Comparison of ENCODE assay signal across 8 cellular contexts in the genomic region with DNA sequence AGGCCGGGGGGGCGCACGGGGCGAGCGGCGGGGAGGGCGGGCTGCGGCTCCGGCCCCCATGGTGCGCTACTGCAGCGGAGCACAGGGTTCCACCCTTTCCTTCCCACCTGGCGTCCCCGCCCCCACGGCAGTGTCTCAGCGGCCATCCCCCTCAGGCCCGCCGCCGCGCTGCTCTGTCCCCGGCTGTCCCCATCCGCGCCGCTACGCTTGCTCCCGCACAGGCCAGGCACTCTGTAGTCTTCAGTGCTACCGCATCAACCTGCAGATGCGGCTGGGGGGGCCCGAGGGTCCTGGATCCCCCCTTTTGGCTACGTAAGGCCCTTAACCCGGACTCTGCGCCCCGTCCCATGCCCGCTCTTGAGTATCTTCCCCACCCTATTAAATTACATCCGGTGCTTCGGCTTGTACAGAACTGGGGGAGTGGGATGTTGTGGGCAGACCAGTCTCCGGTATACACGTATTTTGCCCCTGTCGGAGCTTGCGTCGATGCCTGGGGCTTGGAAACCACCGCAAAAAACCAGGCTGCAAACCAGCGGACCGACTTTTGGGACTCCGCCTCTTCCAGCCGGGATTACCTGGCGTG. TPM values are rescaled to one million over a fixed set of nuclear protein-coding genes. Genes with fewer than 3 reads are reported as not detected.
A peak's percentile ranks its signal among the peaks of the same experiment; 100 is the strongest.
DNase-seq lines count a peak whose midpoint lies in the region; ATAC-seq and TF ChIP-seq lines count a peak whose summit lies in the region.

No MANE protein-coding gene starts in this region.

- TF ChIP-seq CTCF in CD4-positive, alpha-beta T cell (IDR thresholded peaks at IDR 0.05), result no peak
- TF ChIP-seq CTCF in right atrium auricular region (IDR thresholded peaks at IDR 0.05), result no peak

- CTCF ChIA-PET in CD4-positive, alpha-beta T cell (lab: Charles Lee), result interaction anchor here (0.9 to 6.2 kb wide), 5 partner anchors 14 to 75 kb away, joined by 3 to 61 read pairs (median 5); a partner anchor contains a TSS

- H3K4me1 Mint-ChIP-seq in CD4-positive, alpha-beta T cell (ENCODE audit: low read depth), result peaks cover 64% of the 10 kb centered on the region
- H3K4me1 Mint-ChIP-seq in activated naive CD8-positive, alpha-beta T cell (ENCODE audit: low read depth), result peaks cover 54% of the 10 kb centered on the region

- H3K9me3 Mint-ChIP-seq in CD4-positive, alpha-beta T cell, result no peaks in the 10 kb centered on the region
- H3K9me3 Mint-ChIP-seq in activated naive CD8-positive, alpha-beta T cell (ENCODE audit: low read depth), result no peaks in the 10 kb centered on the region

- intact Hi-C loops in CD4-positive, alpha-beta T cell (cut with DNase I, micrococcal nuclease), result loop anchor here (1.0 to 10.0 kb wide), 5 partner anchors 15 to 1223 kb away; a partner anchor contains a TSS

- peaks cover 32% of the 10 kb centered on the region for H3K36me3 Mint-ChIP-seq in CD4-positive, alpha-beta T cell (ENCODE audit: low read depth)
- H3K36me3 Mint-ChIP-seq in activated naive CD8-positive, alpha-beta T cell, result peaks cover 7% of the 10 kb centered on the region

- H3K27me3 ChIP-seq in CD4-positive, alpha-beta T cell (ENCODE audit: control insufficient read depth, insufficient read depth, low read length), result no peaks in the 10 kb centered on the region
- no peaks in the 10 kb centered on the region for H3K27me3 ChIP-seq in right atrium auricular region
- H3K27me3 ChIP-seq in skeletal muscle satellite cell (ENCODE audit: control insufficient read depth, insufficient read depth, low read length), result no peaks in the 10 kb centered on the region

- no peaks in the 10 kb centered on the region for H3K27me3 Mint-ChIP-seq in CD4-positive, alpha-beta T cell
- H3K27me3 Mint-ChIP-seq in activated naive CD8-positive, alpha-beta T cell, result no peaks in the 10 kb centered on the region

- H3K4me3 ChIP-seq in right atrium auricular region (peak overlapping the region; percentile 55 to 78), skeletal muscle satellite cell (ENCODE audit: low read length) (peak overlapping the region; percentile 67)

- no peaks in the 10 kb centered on the region for H3K9me3 ChIP-seq in CD4-positive, alpha-beta T cell (ENCODE audit: control insufficient read depth, low read length)
- H3K9me3 ChIP-seq in right atrium auricular region, result no peaks in the 10 kb centered on the region
- H3K9me3 ChIP-seq in skeletal muscle satellite cell (replicated peaks; ENCODE audit: low read length), result no peaks in the 10 kb centered on the region

- POLR2A ChIA-PET in CD4-positive, alpha-beta T cell (lab: Charles Lee), result interaction anchor here (0.9 to 6.5 kb wide), 29 partner anchors 13 to 1224 kb away, joined by 3 to 225 read pairs (median 5); a partner anchor contains a TSS

- peak overlapping the region; percentile 100 for H3K27ac ChIP-seq in CD4-positive, alpha-beta T cell (ENCODE audit: low read depth, low read length)
- peak overlapping the region; percentile 94 to 97 for H3K27ac ChIP-seq in right atrium auricular region

- DNase-seq in CD4-positive, alpha-beta T cell, result peak; percentile 66 to 83 (median 75)
- DNase-seq in SK-N-DZ (ENCODE audit: low spot score) (peak; percentile 76), right atrium auricular region (ENCODE audit: low spot score) (no peak), kidney glomerular epithelial cell (lab: John Stamatoyannopoulos, UW) (no peak)

- peak overlapping the region; percentile 77 for H3K9ac ChIP-seq in skeletal muscle satellite cell (ENCODE audit: low read depth, low read length)

- H3K27ac Mint-ChIP-seq in CD4-positive, alpha-beta T cell, result peak overlapping the region; percentile 98
- peak overlapping the region; percentile 98 for H3K27ac Mint-ChIP-seq in activated naive CD8-positive, alpha-beta T cell

- H3K4me2 ChIP-seq in skeletal muscle satellite cell (ENCODE audit: low read length), result peak overlapping the region; percentile 81

- peaks cover 0 to 41% of the 10 kb centered on the region in 2 donors for H3K4me1 ChIP-seq in right atrium auricular region
- H3K4me1 ChIP-seq in skeletal muscle satellite cell (ENCODE audit: control insufficient read depth, insufficient read depth, low read length), result peaks cover 25% of the 10 kb centered on the region

- peaks cover 16% of the 10 kb centered on the region for H3K36me3 ChIP-seq in right atrium auricular region
- H3K36me3 ChIP-seq in skeletal muscle satellite cell (ENCODE audit: insufficient read depth, low read length), result peaks cover 21% of the 10 kb centered on the region

- peak overlapping the region; percentile 95 for H3K4me3 Mint-ChIP-seq in CD4-positive, alpha-beta T cell
- H3K4me3 Mint-ChIP-seq in activated naive CD8-positive, alpha-beta T cell, result peak overlapping the region; percentile 98

- ATAC-seq in CD4-positive, alpha-beta T cell (ENCODE audit: poor library complexity), result peak; percentile 59
- ATAC-seq in GM19452 (IDR thresholded peaks at IDR 0.05; ENCODE audit: unreplicated experiment) (peak; percentile 28), HG03575 (IDR thresholded peaks at IDR 0.05; ENCODE audit: extremely low read depth, insufficient number of reproducible peaks, low FRiP score, unreplicated experiment) (peak; percentile 1)

RNA-seq across cellular contexts. Expression of a gene that starts 0.6 kb away (rescaled TPM):
- 10 to 100 TPM; 79.1 to 80.5 TPM for total RNA-seq in CD4-positive, alpha-beta T cell
- polyA plus RNA-seq in SK-N-DZ (2014; cell fraction: cytosol; rRNA removed), result 84.4 and 108 TPM in 2 replicates
- polyA plus RNA-seq in SK-N-DZ (2014; cell fraction: nucleus; rRNA removed), result 173 and 174 TPM in 2 replicates
- 10 to 100 TPM; 43.0 to 57.4 TPM for total RNA-seq in right atrium auricular region
- total RNA-seq in skeletal muscle satellite cell (2012; rRNA removed), result 17.0 and 18.6 TPM in 2 replicates

RNA-seq across cellular contexts. Expression of a gene that starts 2.8 kb away (rescaled TPM):
- 10 to 100 TPM; 41.3 to 41.8 TPM for total RNA-seq in CD4-positive, alpha-beta T cell
- 13.3 and 24.7 TPM in 2 replicates for polyA plus RNA-seq in SK-N-DZ (2014; cell fraction: cytosol; rRNA removed)
- polyA plus RNA-seq in SK-N-DZ (2014; cell fraction: nucleus; rRNA removed), result 47.4 and 67.7 TPM in 2 replicates
- 10 to 100 TPM; 10.4 to 14.6 TPM for total RNA-seq in right atrium auricular region
- total RNA-seq in skeletal muscle satellite cell (2012; rRNA removed), result 8.1 and 13.8 TPM in 2 replicates

RNA-seq across cellular contexts. Expression of a gene that starts 7.5 kb away (rescaled TPM):
- 10 to 100 TPM; 47.6 to 48.6 TPM for total RNA-seq in CD4-positive, alpha-beta T cell
- polyA plus RNA-seq in SK-N-DZ (2014; cell fraction: cytosol; rRNA removed), result 59.2 and 67.6 TPM in 2 replicates
- polyA plus RNA-seq in SK-N-DZ (2014; cell fraction: nucleus; rRNA removed), result 86.6 and 93.8 TPM in 2 replicates
- 10 to 100 TPM; 22.6 to 26.1 TPM for total RNA-seq in right atrium auricular region
- 43.5 and 46.6 TPM in 2 replicates for total RNA-seq in skeletal muscle satellite cell (2012; rRNA removed)

RNA-seq across cellular contexts. Expression of a gene that starts 14.8 kb away (rescaled TPM):
- 10 to 100 TPM; 39.5 to 44.3 TPM for total RNA-seq in CD4-positive, alpha-beta T cell
- polyA plus RNA-seq in SK-N-DZ (2014; cell fraction: cytosol; rRNA removed), result 25.0 and 59.5 TPM in 2 replicates
- 32.2 and 56.4 TPM in 2 replicates for polyA plus RNA-seq in SK-N-DZ (2014; cell fraction: nucleus; rRNA removed)
- total RNA-seq in right atrium auricular region, result 10 to 100 TPM; 19.8 to 81.4 TPM
- total RNA-seq in skeletal muscle satellite cell (2012; rRNA removed), result 29.5 and 32.2 TPM in 2 replicates

RNA-seq across cellular contexts. Expression of a gene that starts 15.9 kb away (rescaled TPM):
- under 1 TPM; 0.20 to 0.27 TPM for total RNA-seq in CD4-positive, alpha-beta T cell
- 15.9 and 18.8 TPM in 2 replicates for polyA plus RNA-seq in SK-N-DZ (2014; cell fraction: cytosol; rRNA removed)
- polyA plus RNA-seq in SK-N-DZ (2014; cell fraction: nucleus; rRNA removed), result 37.6 and 55.7 TPM in 2 replicates
- 10 to 100 TPM; 10.4 to 15.3 TPM for total RNA-seq in right atrium auricular region
- total RNA-seq in skeletal muscle satellite cell (2012; rRNA removed), result 6.8 and 7.6 TPM in 2 replicates

Comparison
In these comparisons a context has a peak if more than half of its experiments do, and no peak if none do; other contexts are left out.
1. ATAC-seq: peak in every context shown above with its lines; median percentile 59 in CD4-positive, alpha-beta T cell; 28 in GM19452; 1 in HG03575.
2. DNase-seq: peak in CD4-positive, alpha-beta T cell (10 of 10) and SK-N-DZ (single experiment); none in right atrium auricular region (single experiment) and kidney glomerular epithelial cell (single experiment).